Comparison of ENCODE assay signal across 28 cellular contexts in the genomic region with DNA sequence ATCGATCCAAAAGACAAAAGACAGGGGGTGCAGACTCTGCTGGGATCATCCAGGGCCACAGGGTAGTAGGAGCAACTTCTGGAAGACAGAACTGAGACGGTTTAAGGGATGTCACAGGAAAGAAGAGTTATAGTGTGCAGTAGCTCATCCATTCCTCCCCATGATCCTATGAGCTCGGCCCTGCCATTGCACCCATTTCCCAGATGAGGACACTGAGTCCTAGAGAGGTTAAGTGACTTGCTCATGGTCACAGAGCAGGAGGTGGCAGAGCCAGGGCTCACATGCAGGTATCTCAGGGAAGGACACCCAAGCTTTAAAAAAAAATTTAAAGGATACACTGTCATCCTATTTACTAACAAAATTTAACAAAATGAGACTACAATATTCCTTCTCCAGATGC.
"Had no signal": no experiment of that assay in that cellular context is flagged by ENCODE, and none has a peak within 500 bp of the region (broad histone marks: within the 10 kb centered on the region; RNA-seq: fewer than 3 reads in every experiment).

No MANE protein-coding gene starts in this region.

- H3K4me1 ChIP-seq: parathyroid adenoma, psoas muscle, spleen, testis, tibial artery, transverse colon, upper lobe of right lung, uterus had no signal

- H3K27ac ChIP-seq: neural progenitor cell, ovary, parathyroid adenoma, psoas muscle, spleen, testis, tibial artery, transverse colon, upper lobe of right lung, uterus had no signal

- H2AFZ ChIP-seq: neural progenitor cell, parathyroid adenoma had no signal

- H3K36me3 ChIP-seq: neural progenitor cell, ovary, spleen, suprapubic skin, tibial artery, transverse colon, upper lobe of right lung, uterus had no signal

- H3K27ac Mint-ChIP-seq: natural killer cell; nephron; progenitor cell of endocrine pancreas; stimulated activated memory B cell treated with anti-CD40 and anti-IgM and Interleukin-4, amounts not matched to agents 10 μg/mL and 1 μg/mL and 100 μg/mL, for 72 hours; type B pancreatic cell had no signal

- H3K36me3 Mint-ChIP-seq: natural killer cell; neural progenitor cell; stimulated activated memory B cell treated with anti-CD40 and anti-IgM and Interleukin-4, amounts not matched to agents 10 μg/mL and 1 μg/mL and 100 μg/mL, for 72 hours; type B pancreatic cell had no signal

- H3K4me1 Mint-ChIP-seq: natural killer cell; stimulated activated memory B cell treated with anti-CD40 and anti-IgM and Interleukin-4, amounts not matched to agents 10 μg/mL and 1 μg/mL and 100 μg/mL, for 72 hours had no signal

- H3K4me2 ChIP-seq: neural progenitor cell, smooth muscle cell had no signal

- H3K9ac ChIP-seq: neural progenitor cell, parathyroid adenoma had no signal

- H3K27me3 Mint-ChIP-seq: stimulated activated memory B cell treated with anti-CD40 and anti-IgM and Interleukin-4, amounts not matched to agents 10 μg/mL and 1 μg/mL and 100 μg/mL, for 72 hours had no signal

- DNase-seq: natural killer cell; occipital lobe; ovary; psoas muscle; right cardiac atrium; spleen; stimulated activated CD4-positive, alpha-beta T cell treated with anti-CD3 and anti-CD28 coated beads, Interleukin-12 subunit alpha, Interleukin-12 subunit beta, amount 100 ng/mL, for 4 hours; stimulated activated CD4-positive, alpha-beta T cell treated with anti-CD3 and anti-CD28 coated beads, Interleukin-1b, Interleukin-23, amount 100 ng/mL, for 48 hours; stimulated activated CD4-positive, alpha-beta T cell treated with anti-CD3 and anti-CD28 coated beads, Interleukin-4, amount 100 ng/mL, for 1 hour; stimulated activated CD4-positive, alpha-beta T cell treated with anti-CD3 and anti-CD28 coated beads, Interleukin-4, amount 100 ng/mL, for 4 hours; stimulated activated CD8-positive, alpha-beta memory T cell treated with anti-CD3 and anti-CD28 coated beads, Interleukin-4, amount 100 ng/mL, for 48 hours; stimulated activated naive CD8-positive, alpha-beta T cell treated with anti-CD3 and anti-CD28 coated beads, Interleukin-15, amount 100 ng/mL, for 72 hours; stimulated activated naive CD8-positive, alpha-beta T cell treated with anti-CD3 and anti-CD28 coated beads, Interleukin-15, Interleukin-2, amounts not matched to agents 100 U/mL and 50 U/mL, for 24 hours; testis; tibial artery; transverse colon; upper lobe of right lung; uterus had no signal

- H3K27me3 ChIP-seq: ovary, suprapubic skin, testis, transverse colon, upper lobe of right lung, uterus had no signal

- H3K79me2 ChIP-seq: parathyroid adenoma had no signal

- ATAC-seq: natural killer cell; psoas muscle; sciatic nerve; stimulated activated memory B cell treated with anti-CD40 and anti-IgM and Interleukin-4, amounts not matched to agents 10 μg/mL and 1 μg/mL and 100 μg/mL, for 72 hours; stimulated activated naive CD8-positive, alpha-beta T cell treated with anti-CD3 and anti-CD28 coated beads, Interleukin-15, amount 100 ng/mL, for 72 hours; stimulated activated naive CD8-positive, alpha-beta T cell treated with anti-CD3 and anti-CD28 coated beads, Interleukin-15, Interleukin-2, amounts not matched to agents 100 U/mL and 50 U/mL, for 24 hours had no signal

- H3K4me3 ChIP-seq: neural progenitor cell, ovary, psoas muscle, skin epidermis, smooth muscle cell, spleen, suprapubic skin, testis, tibial artery, transverse colon, upper lobe of right lung, uterus had no signal

- H3K4me3 Mint-ChIP-seq: natural killer cell; nephron; neural progenitor cell; stimulated activated memory B cell treated with anti-CD40 and anti-IgM and Interleukin-4, amounts not matched to agents 10 μg/mL and 1 μg/mL and 100 μg/mL, for 72 hours; stimulated activated naive CD8-positive, alpha-beta T cell treated with anti-CD3 and anti-CD28 coated beads, Interleukin-15, amount 100 ng/mL, for 72 hours; type B pancreatic cell had no signal

- H3K9me3 ChIP-seq: ovary, psoas muscle, suprapubic skin, testis, tibial artery, transverse colon, upper lobe of right lung, uterus had no signal
